8 cellular contexts compared by ENCODE assay signal in the genomic region with DNA sequence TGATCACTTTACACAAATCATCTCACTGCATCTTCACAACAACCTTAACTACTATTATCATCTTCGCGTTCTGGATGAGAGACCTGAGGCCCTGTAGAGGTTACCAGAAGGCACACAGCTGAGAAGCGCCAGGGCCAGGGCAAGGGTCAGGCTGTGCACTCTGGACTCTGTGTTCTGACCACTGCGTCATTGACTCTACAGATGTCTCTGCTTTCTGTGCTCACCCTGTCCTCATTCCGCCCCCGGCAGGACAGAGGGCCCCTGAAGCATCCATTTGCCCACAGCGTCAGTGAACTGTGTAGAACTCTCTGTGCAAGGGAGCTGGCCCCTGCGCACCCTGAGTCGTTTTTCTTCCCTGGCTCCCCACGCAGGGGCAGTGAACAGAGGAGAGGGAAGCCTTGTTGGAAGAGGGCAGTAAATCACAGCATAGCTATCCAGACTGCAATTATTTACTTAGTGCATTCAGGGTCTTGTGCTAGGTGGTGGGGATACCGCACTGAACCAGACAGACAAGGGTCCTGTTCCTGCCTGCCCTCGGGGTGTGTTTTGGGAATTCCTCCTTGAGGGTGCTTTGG. TPM values are rescaled to one million over a fixed set of nuclear protein-coding genes. Genes with fewer than 3 reads are reported as not detected.
DNase-seq lines count a peak whose midpoint lies in the region; ATAC-seq and TF ChIP-seq lines count a peak whose summit lies in the region.

No MANE protein-coding gene starts in this region.

- peak overlapping the region; percentile 48 for H3K9ac ChIP-seq in iPS-18a (ENCODE audit: low read length)

- WGBS in lower leg skin, 2 donors, result 50 to 68% methylated on average over 12 of the region's 12 CpGs

- H3K4me1 ChIP-seq in iPS-18a (ENCODE audit: control insufficient read depth, low read depth, low read length), result no peaks in the 10 kb centered on the region

- peak overlapping the region; percentile 86 for H3K27ac Mint-ChIP-seq in T-helper 1 cell treated with Interleukin-12 subunit alpha and Interleukin-12 subunit beta and Interleukin-4 antibody, amounts not matched to agents 30 μg/mL and 1 μg/mL, for 36 hours
- no peak overlapping the region for H3K27ac Mint-ChIP-seq in WTC11
- H3K27ac Mint-ChIP-seq in stimulated activated effector memory CD8-positive, alpha-beta T cell treated with anti-CD3 and anti-CD28 coated beads, Interleukin-12 subunit alpha, Interleukin-12 subunit beta, amount 100 ng/mL, for 72 hours, result peak overlapping the region; percentile 89

- TF ChIP-seq CTCF in WTC11 (IDR thresholded peaks at IDR 0.05) (no peak), lower leg skin (IDR thresholded peaks at IDR 0.05) (no peak)

- ATAC-seq in WTC11, result no peak
- ATAC-seq in stimulated activated effector memory CD8-positive, alpha-beta T cell treated with anti-CD3 and anti-CD28 coated beads, Interleukin-12 subunit alpha, Interleukin-12 subunit beta, amount 100 ng/mL, for 72 hours, result no peak

- intact Hi-C loops in lower leg skin (cut with DNase I; ENCODE audit: low total_unique reads), result no loop called here

- H3K27ac ChIP-seq in iPS-18a (ENCODE audit: low read length), result no peak overlapping the region

- H3K27me3 ChIP-seq in iPS-18a (ENCODE audit: control insufficient read depth, insufficient read depth, low read length), result no peaks in the 10 kb centered on the region

- no peaks in the 10 kb centered on the region for H3K9me3 Mint-ChIP-seq in T-helper 1 cell treated with Interleukin-12 subunit alpha and Interleukin-12 subunit beta and Interleukin-4 antibody, amounts not matched to agents 30 μg/mL and 1 μg/mL, for 36 hours
- no peaks in the 10 kb centered on the region for H3K9me3 Mint-ChIP-seq in WTC11
- no peaks in the 10 kb centered on the region for H3K9me3 Mint-ChIP-seq in stimulated activated effector memory CD8-positive, alpha-beta T cell treated with anti-CD3 and anti-CD28 coated beads, Interleukin-12 subunit alpha, Interleukin-12 subunit beta, amount 100 ng/mL, for 72 hours

- POLR2A ChIA-PET in WTC11 (lab: Charles Lee), result interaction anchor here (1.5 kb wide), 1 partner anchor 29 kb away, joined by 5 read pairs; no protein-coding TSS in a partner anchor

- H3K4me3 ChIP-seq in iPS-18a (ENCODE audit: low read length), result peak overlapping the region; percentile 74
- no peak overlapping the region for H3K4me3 ChIP-seq in lower leg skin (ENCODE audit: low read depth, poor library complexity, severe bottlenecking)

- H3K27me3 Mint-ChIP-seq in T-helper 1 cell treated with Interleukin-12 subunit alpha and Interleukin-12 subunit beta and Interleukin-4 antibody, amounts not matched to agents 30 μg/mL and 1 μg/mL, for 36 hours (ENCODE audit: low read depth), result no peaks in the 10 kb centered on the region
- no peaks in the 10 kb centered on the region; the same call in 1 of the 2 replicates for H3K27me3 Mint-ChIP-seq in WTC11 (ENCODE audit: low read depth)

- H3K4me1 Mint-ChIP-seq in T-helper 1 cell treated with Interleukin-12 subunit alpha and Interleukin-12 subunit beta and Interleukin-4 antibody, amounts not matched to agents 30 μg/mL and 1 μg/mL, for 36 hours (ENCODE audit: low read depth), result peaks cover 14% of the 10 kb centered on the region
- H3K4me1 Mint-ChIP-seq in WTC11, result peaks cover 4% of the 10 kb centered on the region
- H3K4me1 Mint-ChIP-seq in stimulated activated effector memory CD8-positive, alpha-beta T cell treated with anti-CD3 and anti-CD28 coated beads, Interleukin-12 subunit alpha, Interleukin-12 subunit beta, amount 100 ng/mL, for 72 hours, result peaks cover 16% of the 10 kb centered on the region

- peaks cover 12% of the 10 kb centered on the region for H3K9me3 ChIP-seq in iPS-18a (ENCODE audit: control insufficient read depth, low read depth, low read length)

- H3K4me3 Mint-ChIP-seq in T-helper 1 cell treated with Interleukin-12 subunit alpha and Interleukin-12 subunit beta and Interleukin-4 antibody, amounts not matched to agents 30 μg/mL and 1 μg/mL, for 36 hours, result peak overlapping the region; percentile 91
- peak overlapping the region; percentile 88 for H3K4me3 Mint-ChIP-seq in WTC11
- peak overlapping the region; percentile 83 for H3K4me3 Mint-ChIP-seq in stimulated activated effector memory CD8-positive, alpha-beta T cell treated with anti-CD3 and anti-CD28 coated beads, Interleukin-12 subunit alpha, Interleukin-12 subunit beta, amount 100 ng/mL, for 72 hours

- no peaks in the 10 kb centered on the region for H3K36me3 Mint-ChIP-seq in T-helper 1 cell treated with Interleukin-12 subunit alpha and Interleukin-12 subunit beta and Interleukin-4 antibody, amounts not matched to agents 30 μg/mL and 1 μg/mL, for 36 hours (ENCODE audit: low read depth)
- no peaks in the 10 kb centered on the region for H3K36me3 Mint-ChIP-seq in WTC11
- H3K36me3 Mint-ChIP-seq in stimulated activated effector memory CD8-positive, alpha-beta T cell treated with anti-CD3 and anti-CD28 coated beads, Interleukin-12 subunit alpha, Interleukin-12 subunit beta, amount 100 ng/mL, for 72 hours, result no peaks in the 10 kb centered on the region

- CTCF ChIA-PET in WTC11 (lab: Charles Lee), result interaction anchor here (1.4 kb wide), 1 partner anchor 29 kb away, joined by 9 read pairs; no protein-coding TSS in a partner anchor

- no peaks in the 10 kb centered on the region for H3K36me3 ChIP-seq in iPS-18a (ENCODE audit: control insufficient read depth, low read depth, low read length)

- no peak for TF ChIP-seq POLR2A in lower leg skin (IDR thresholded peaks at IDR 0.05)

- DNase-seq in T-helper 1 cell (no peak), WTC11 (ENCODE audit: low spot score) (no peak), NCI-H1105 (lab: John Stamatoyannopoulos, UW) (no peak), amygdala (lab: John Stamatoyannopoulos, UW) (no peak), lower leg skin (ENCODE audit: low spot score in 2 of 2) (no peak)
- DNase-seq in stimulated activated effector memory CD8-positive, alpha-beta T cell treated with anti-CD3 and anti-CD28 coated beads, Interleukin-12 subunit alpha, Interleukin-12 subunit beta, amount 100 ng/mL, for 72 hours (ENCODE audit: low spot score in 2 of 2), result no peak

TF ChIP-seq in WTC11, 78 proteins besides CTCF, POLR2A, EP300 and RAD21:
- TF ChIP-seq ZNF263 (CRISPR knock-in tag; IDR thresholded peaks at IDR 0.05; ENCODE audit: low read depth) (no peak), NR1H2 (CRISPR knock-in tag; IDR thresholded peaks at IDR 0.05) (no peak), GABPB1 (CRISPR knock-in tag; IDR thresholded peaks at IDR 0.05) (0 out of 2 replicates have a peak, but pooled peaks have one; percentile 18), GTF2I (CRISPR knock-in tag; conservative IDR thresholded peaks at IDR 0.05) (no peak)
- TF ChIP-seq, protein P1, sequence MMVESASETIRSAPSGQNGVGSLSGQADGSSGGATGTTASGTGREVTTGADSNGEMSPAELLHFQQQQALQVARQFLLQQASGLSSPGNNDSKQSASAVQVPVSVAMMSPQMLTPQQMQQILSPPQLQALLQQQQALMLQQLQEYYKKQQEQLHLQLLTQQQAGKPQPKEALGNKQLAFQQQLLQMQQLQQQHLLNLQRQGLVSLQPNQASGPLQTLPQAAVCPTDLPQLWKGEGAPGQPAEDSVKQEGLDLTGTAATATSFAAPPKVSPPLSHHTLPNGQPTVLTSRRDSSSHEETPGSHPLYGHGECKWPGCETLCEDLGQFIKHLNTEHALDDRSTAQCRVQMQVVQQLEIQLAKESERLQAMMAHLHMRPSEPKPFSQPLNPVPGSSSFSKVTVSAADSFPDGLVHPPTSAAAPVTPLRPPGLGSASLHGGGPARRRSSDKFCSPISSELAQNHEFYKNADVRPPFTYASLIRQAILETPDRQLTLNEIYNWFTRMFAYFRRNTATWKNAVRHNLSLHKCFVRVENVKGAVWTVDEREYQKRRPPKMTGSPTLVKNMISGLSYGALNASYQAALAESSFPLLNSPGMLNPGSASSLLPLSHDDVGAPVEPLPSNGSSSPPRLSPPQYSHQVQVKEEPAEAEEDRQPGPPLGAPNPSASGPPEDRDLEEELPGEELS (CRISPR knock-in tag; IDR thresholded peaks at IDR 0.05), result no peak
- TF ChIP-seq, protein P2, sequence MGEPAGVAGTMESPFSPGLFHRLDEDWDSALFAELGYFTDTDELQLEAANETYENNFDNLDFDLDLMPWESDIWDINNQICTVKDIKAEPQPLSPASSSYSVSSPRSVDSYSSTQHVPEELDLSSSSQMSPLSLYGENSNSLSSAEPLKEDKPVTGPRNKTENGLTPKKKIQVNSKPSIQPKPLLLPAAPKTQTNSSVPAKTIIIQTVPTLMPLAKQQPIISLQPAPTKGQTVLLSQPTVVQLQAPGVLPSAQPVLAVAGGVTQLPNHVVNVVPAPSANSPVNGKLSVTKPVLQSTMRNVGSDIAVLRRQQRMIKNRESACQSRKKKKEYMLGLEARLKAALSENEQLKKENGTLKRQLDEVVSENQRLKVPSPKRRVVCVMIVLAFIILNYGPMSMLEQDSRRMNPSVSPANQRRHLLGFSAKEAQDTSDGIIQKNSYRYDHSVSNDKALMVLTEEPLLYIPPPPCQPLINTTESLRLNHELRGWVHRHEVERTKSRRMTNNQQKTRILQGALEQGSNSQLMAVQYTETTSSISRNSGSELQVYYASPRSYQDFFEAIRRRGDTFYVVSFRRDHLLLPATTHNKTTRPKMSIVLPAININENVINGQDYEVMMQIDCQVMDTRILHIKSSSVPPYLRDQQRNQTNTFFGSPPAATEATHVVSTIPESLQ (CRISPR knock-in tag; IDR thresholded peaks at IDR 0.05), result no peak
TF ChIP-seq in WTC11: peak in this region for 1.

RNA-seq across cellular contexts. Expression of a gene that starts 6.1 kb away (rescaled TPM):
- total RNA-seq in WTC11 (2021), result 0.79 to 1.6 TPM (median 0.96 TPM) in 3 replicates
- total RNA-seq in lower leg skin, result 1 to 10 TPM; 1.3 to 4.1 (median 3.2) TPM

RNA-seq across cellular contexts. Expression of a gene that starts 19.0 kb away (rescaled TPM):
- total RNA-seq in WTC11 (2021) (14.2 to 16.5 TPM (median 16.4 TPM) in 3 replicates), lower leg skin (10 to 100 TPM in 1 of 4 donors, 1 to 10 TPM in 3; 6.7 to 15.0 (median 9.2) TPM)
